18 cellular contexts compared by ENCODE assay signal in genomic region chr10:77892021-77892739, GRCh38. TPM values are rescaled to one million over a fixed set of nuclear protein-coding genes. Genes with fewer than 3 reads are reported as not detected.
DNase-seq lines count a peak whose midpoint lies in the region; ATAC-seq, FAIRE-seq and TF ChIP-seq lines count a peak whose summit lies in the region.
"Had no signal": no experiment of that assay in that cellular context is flagged by ENCODE, and none has a peak within 500 bp of the region (broad histone marks: within the 10 kb centered on the region; RNA-seq: fewer than 3 reads in every experiment).

No MANE protein-coding gene starts in this region.

- H3K27me3 ChIP-seq in esophagus muscularis mucosa (no peaks in the 10 kb centered on the region), pancreas (no peaks in the 10 kb centered on the region)
- H3K27me3 ChIP-seq: transverse colon had no signal

- POLR2A ChIA-PET in OCI-LY7 (lab: Charles Lee): no interaction called here

- peaks cover 48% of the 10 kb centered on the region for H3K4me1 Mint-ChIP-seq in endothelial cell (ENCODE audit: unreplicated experiment)
- H3K4me1 Mint-ChIP-seq: CD8-positive, alpha-beta memory T cell; memory B cell had no signal

- no peaks in the 10 kb centered on the region for H3K9me2 ChIP-seq in OCI-LY7 (ENCODE audit: insufficient read depth, low read length)

- peaks cover 7% of the 10 kb centered on the region for H3K36me3 Mint-ChIP-seq in endothelial cell (ENCODE audit: low read depth, unreplicated experiment)
- H3K36me3 Mint-ChIP-seq: activated naive CD4-positive, alpha-beta T cell treated with anti-CD3 and anti-CD28 coated beads, Interleukin-2, amount 50 U/mL, for 72 hours; memory B cell had no signal

- H3K36me3 ChIP-seq in esophagus muscularis mucosa (no peaks in the 10 kb centered on the region), pancreas (no peaks in the 10 kb centered on the region), OCI-LY7 (ENCODE audit: insufficient read depth, low read length) (no peaks in the 10 kb centered on the region)
- H3K36me3 ChIP-seq: HAP-1, transverse colon had no signal

- no peaks in the 10 kb centered on the region for H4K20me1 ChIP-seq in OCI-LY7 (ENCODE audit: insufficient read depth, low read length)

- intact Hi-C loops in left ventricle myocardium superior (cut with micrococcal nuclease) (no loop called here), left cardiac atrium (cut with DNase I) (no loop called here), esophagus muscularis mucosa (cut with DNase I) (no loop called here), pancreas (cut with DNase I) (no loop called here), OCI-LY7 (cut with micrococcal nuclease; ENCODE audit: unreplicated experiment) (no loop called here)

- no peaks in the 10 kb centered on the region for H3K79me2 ChIP-seq in OCI-LY7 (ENCODE audit: insufficient read depth, low read depth, low read length)

- TF ChIP-seq CTCF in esophagus muscularis mucosa (IDR thresholded peaks at IDR 0.05): no peak
- no peak for TF ChIP-seq CTCF in pancreas (IDR thresholded peaks at IDR 0.05)
- TF ChIP-seq CTCF in OCI-LY7 (conservative IDR thresholded peaks at IDR 0.05; ENCODE audit: low read length): no peak
- TF ChIP-seq CTCF in endothelial cell (IDR thresholded peaks at IDR 0.05; ENCODE audit: unreplicated experiment): no peak

- no peak overlapping the region for H3K4me3 Mint-ChIP-seq in endothelial cell (ENCODE audit: unreplicated experiment)
- H3K4me3 Mint-ChIP-seq: memory B cell had no signal

- H3K27ac ChIP-seq in esophagus muscularis mucosa (replicated peaks in 1 of 4) (peak overlapping the region; percentile 50 to 81 (median 63)), pancreas (peak overlapping the region in 2 of 4 donors; percentile 7 to 33), OCI-LY7 (ENCODE audit: low read depth, low read length, poor library complexity, severe bottlenecking) (no peak overlapping the region)

- TF ChIP-seq EP300 in esophagus muscularis mucosa (IDR thresholded peaks at IDR 0.05): no peak

- H2AFZ ChIP-seq in OCI-LY7 (ENCODE audit: low read length): no peak overlapping the region

- ATAC-seq in left ventricle myocardium superior (peak; percentile 9), left cardiac atrium (no peak), pancreas (peak; percentile 3 to 38 (median 33))
- ATAC-seq: activated naive CD4-positive, alpha-beta T cell treated with anti-CD3 and anti-CD28 coated beads, Interleukin-2, amount 50 U/mL, for 72 hours had no signal

- H3K4me2 ChIP-seq in OCI-LY7 (ENCODE audit: low read length): no peak overlapping the region

- in situ Hi-C loops in ACHN (cut with HindIII; ENCODE audit: low pct_ligation_motif_present, low pct_unique_long_range_greater_than_20kb, low sequenced_read_pairs): no loop called here

- H3K4me3 ChIP-seq in esophagus muscularis mucosa: no peak overlapping the region
- H3K4me3 ChIP-seq in pancreas: no peak overlapping the region
- no peak overlapping the region for H3K4me3 ChIP-seq in OCI-LY7 (ENCODE audit: low read depth, low read length, poor library complexity, severe bottlenecking)
- H3K4me3 ChIP-seq: HAP-1, skin epidermis, transverse colon had no signal

- BruUV-seq in OCI-LY7 (replicated peaks; lab: Mats Ljungman, UMichigan): no TSS peak

- WGBS in esophagus muscularis mucosa: 51% methylated on average over 8 of the region's 8 CpGs
- 44 to 49% methylated on average over 8 of the region's 8 CpGs for WGBS in pancreas, 2 donors

- CTCF ChIA-PET in OCI-LY7 (lab: Charles Lee; ENCODE audit: unreplicated experiment): no interaction called here

- no peak for TF ChIP-seq POLR2A in esophagus muscularis mucosa (IDR thresholded peaks at IDR 0.05; ENCODE audit: low read depth)

- no peaks in the 10 kb centered on the region for H3K9me3 Mint-ChIP-seq in endothelial cell (ENCODE audit: unreplicated experiment)
- H3K9me3 Mint-ChIP-seq: activated naive CD4-positive, alpha-beta T cell treated with anti-CD3 and anti-CD28 coated beads, Interleukin-2, amount 50 U/mL, for 72 hours; CD8-positive, alpha-beta memory T cell; memory B cell had no signal

- H3K4me1 ChIP-seq in esophagus muscularis mucosa (peaks cover 44 to 93% (median 93%) of the 10 kb centered on the region in 4 donors), pancreas (peaks cover 23 to 33% (median 30%) of the 10 kb centered on the region in 3 donors), OCI-LY7 (ENCODE audit: insufficient read depth, low read length, poor library complexity, severe bottlenecking) (no peaks in the 10 kb centered on the region)

- DNase-seq in left ventricle myocardium superior (no peak), left cardiac atrium (no peak), esophagus muscularis mucosa (ENCODE audit: extremely low spot score) (no peak), pancreas (peak in 2 of 6 donors; percentile 35 to 42), ACHN (no peak), OCI-LY7 (ENCODE audit: low spot score) (no peak), mucosa of gallbladder (ENCODE audit: low spot score) (no peak), endothelial cell (ENCODE audit: low spot score) (no peak)
- DNase-seq: activated CD4-positive, alpha-beta T cell treated with anti-CD3 and anti-CD28 coated beads, Interleukin-2, amount 50 U/mL, for 1 hour; activated T-cell treated with anti-CD3 and anti-CD28 coated beads, Interleukin-2, amount 50 U/mL, for 1 hour; CD8-positive, alpha-beta memory T cell; effector CD8-positive, alpha-beta T cell; MV-4-11; transverse colon had no signal

- H3K9me3 ChIP-seq in esophagus muscularis mucosa: no peaks in the 10 kb centered on the region
- no peaks in the 10 kb centered on the region for H3K9me3 ChIP-seq in pancreas
- H3K9me3 ChIP-seq in OCI-LY7 (ENCODE audit: low read length): no peaks in the 10 kb centered on the region
- H3K9me3 ChIP-seq: HAP-1, transverse colon had no signal

- H3K27me3 Mint-ChIP-seq in endothelial cell (ENCODE audit: unreplicated experiment): peaks cover 15% of the 10 kb centered on the region

- FAIRE-seq in pancreas (lab: Jason Lieb, UNC): no peak

- no peak overlapping the region for H3K27ac Mint-ChIP-seq in endothelial cell (ENCODE audit: unreplicated experiment)
- H3K27ac Mint-ChIP-seq: activated naive CD4-positive, alpha-beta T cell treated with anti-CD3 and anti-CD28 coated beads, Interleukin-2, amount 50 U/mL, for 72 hours; memory B cell had no signal

RNA-seq across cellular contexts. Expression of gene DLG5, which starts 34.4 kb away (rescaled TPM):
- total RNA-seq in left ventricle myocardium superior: 9.5 TPM
- 10 to 100 TPM; 12.0 to 13.6 TPM for total RNA-seq in left cardiac atrium
- 100 to 1,000 TPM in 1 of 4 donors, 10 to 100 TPM in 3; 55.7 to 120 (median 76.6) TPM for total RNA-seq in esophagus muscularis mucosa
- total RNA-seq in pancreas: 10 to 100 TPM; 11.3 to 19.4 (median 14.6) TPM
- 10 to 100 TPM; 13.0 to 14.0 TPM for polyA plus RNA-seq in pancreas
- 0.13 TPM in 1 of 2 replicates, not detected in the other for total RNA-seq in OCI-LY7 (2014; rRNA removed; shearing (Covaris generic))
- 0.17 and 0.27 TPM in 2 replicates for total RNA-seq in OCI-LY7 (2022)
- total RNA-seq in mucosa of gallbladder: 52.6 TPM
- 64.5 TPM for total RNA-seq in endothelial cell (ENCODE audit: unreplicated experiment)

Comparison
In these comparisons a context has a peak if more than half of its experiments do, and no peak if none do; other contexts are left out.
1. ATAC-seq: peak in left ventricle myocardium superior (single experiment) and pancreas (4 of 4); none in left cardiac atrium (0 of 2).